Comparison of ENCODE assay signal across 8 cellular contexts in genomic region chr16:3020604-3021448, GRCh38. TPM values are rescaled to one million over a fixed set of nuclear protein-coding genes. Genes with fewer than 3 reads are reported as not detected.
A peak's percentile ranks its signal among the peaks of the same experiment; 100 is the strongest.
DNase-seq lines count a peak whose midpoint lies in the region; ATAC-seq, FAIRE-seq and TF ChIP-seq lines count a peak whose summit lies in the region.

No MANE protein-coding gene starts in this region.

- TF ChIP-seq CTCF in Peyer's patch (IDR thresholded peaks at IDR 0.05), result no peak

- H3K36me3 ChIP-seq in Peyer's patch, result peaks cover 0 to 2% (median 0%) of the 10 kb centered on the region in 3 donors

- peak; percentile 86 for DNase-seq in H54 (ENCODE audit: insufficient read length, low spot score)
- peak; percentile 31 to 86 (median 84) for DNase-seq in Peyer's patch
- DNase-seq in activated naive CD4-positive, alpha-beta T cell treated with anti-CD3 and anti-CD28 coated beads, Interleukin-2, amount 50 U/mL, for 16 hours, result peak; percentile 52
- DNase-seq in globus pallidus (ENCODE audit: low spot score), result peak; percentile 27
- DNase-seq in non-pigmented ciliary epithelial cell (ENCODE audit: low read depth), result peak; percentile 59
- peak; percentile 92 for DNase-seq in urothelium cell line (ENCODE audit: low spot score)
- no peak for DNase-seq in NCI-H2029 treated with DMSO at 0.1 percent for 48 hours (lab: John Stamatoyannopoulos, UW)

- no peaks in the 10 kb centered on the region for H3K9me3 ChIP-seq in Peyer's patch

- TF ChIP-seq POLR2A in H54 (IDR thresholded peaks at IDR 0.05; ENCODE audit: low read depth, low read length) (peak; percentile 78; the same call in 1 of the 2 replicates), Peyer's patch (IDR thresholded peaks at IDR 0.05) (peak in 1 of 2 donors; percentile 2)

- peak overlapping the region; percentile 88 to 99 (median 96) for H3K27ac ChIP-seq in Peyer's patch

- FAIRE-seq in H54 (lab: Jason Lieb, UNC) (no peak), urothelium cell line (lab: Jason Lieb, UNC) (peak; percentile 97)

- no peaks in the 10 kb centered on the region for H3K27me3 ChIP-seq in Peyer's patch

- peaks cover 11 to 49% (median 27%) of the 10 kb centered on the region in 4 donors for H3K4me1 ChIP-seq in Peyer's patch

- H3K4me3 ChIP-seq in Peyer's patch, result peak overlapping the region; percentile 59 to 79 (median 66)

- ATAC-seq in GM21360 (IDR thresholded peaks at IDR 0.05; ENCODE audit: unreplicated experiment), result no peak

RNA-seq across cellular contexts. Expression of gene TNFRSF12A, which starts 0.7 kb away (rescaled TPM):
- total RNA-seq in Peyer's patch, result 10 to 100 TPM in 3 of 4 donors, 1 to 10 TPM in 1; 4.1 to 56.4 (median 39.8) TPM

RNA-seq across cellular contexts. Expression of gene CLDN6, which starts 2.8 kb away (rescaled TPM):
- not detected for total RNA-seq in Peyer's patch

RNA-seq across cellular contexts. Expression of gene HCFC1R1, which starts 2.9 kb away (rescaled TPM):
- 10 to 100 TPM; 14.0 to 38.0 (median 34.1) TPM for total RNA-seq in Peyer's patch

RNA-seq across cellular contexts. Expression of gene THOC6, which starts 3.0 kb away (rescaled TPM):
- 10 to 100 TPM in 3 of 4 donors, 1 to 10 TPM in 1; 9.6 to 64.4 (median 27.1) TPM for total RNA-seq in Peyer's patch

RNA-seq across cellular contexts. Expression of gene CLDN9, which starts 8.1 kb away (rescaled TPM):
- total RNA-seq in Peyer's patch, result 1 to 10 TPM in 3 of 4 donors, under 1 TPM in 1; 0.76 to 2.5 (median 1.2) TPM
